Comparison of ENCODE assay signal across 8 cellular contexts in genomic region chr17:4709794-4710692, GRCh38. TPM values are rescaled to one million over a fixed set of nuclear protein-coding genes. Genes with fewer than 3 reads are reported as not detected.
DNase-seq lines count a peak whose midpoint lies in the region; ATAC-seq lines count a peak whose summit lies in the region.

Gene ARRB2, plus strand, starts transcription at chr17:4710632. Its CDS starts 90 bp downstream, at chr17:4710722.

- H3K27ac ChIP-seq in epithelial cell of prostate: peak within 1 kb of the TSS; percentile 81

- no peaks in the 10 kb centered on the region for H3K27me3 Mint-ChIP-seq in IgD-negative memory B cell

- peak; percentile 76 for ATAC-seq in GM21528 (IDR thresholded peaks at IDR 0.05; ENCODE audit: low FRiP score, unreplicated experiment)

- peak; percentile 87 for DNase-seq in DMS153 (lab: John Stamatoyannopoulos, UW)
- DNase-seq in OCI-M1 (lab: John Stamatoyannopoulos, UW): peak; percentile 96
- peak; percentile 95 for DNase-seq in activated T-cell treated with anti-CD3 and anti-CD28 coated beads for 4 hours
- peak; percentile 80 for DNase-seq in epithelial cell of prostate (ENCODE audit: low read depth, low spot score)
- DNase-seq in mucosa of gallbladder (ENCODE audit: low spot score): peak; percentile 98
- peak; percentile 94 to 99 for DNase-seq in stimulated activated CD8-positive, alpha-beta memory T cell treated with anti-CD3 and anti-CD28 coated beads, Interleukin-4, amount 100 ng/mL, for 4 hours (ENCODE audit: low read depth in 2 of 2, low spot score in 1 of 2)

- peaks cover 0 to 2% (median 0%) of the 10 kb centered on the region in 3 donors for H3K9me3 Mint-ChIP-seq in IgD-negative memory B cell

- peaks cover 18 to 31% (median 25%) of the 10 kb centered on the region in 3 donors for H3K4me1 Mint-ChIP-seq in IgD-negative memory B cell

- peak within 1 kb of the TSS; percentile 61 to 97 (median 90) for H3K4me3 Mint-ChIP-seq in IgD-negative memory B cell

- H3K36me3 Mint-ChIP-seq in IgD-negative memory B cell: no peaks in the 10 kb centered on the region

- H3K27ac Mint-ChIP-seq in IgD-negative memory B cell: peak within 1 kb of the TSS; percentile 36 to 95 (median 93)

RNA-seq across cellular contexts. Expression of gene ARRB2, which starts in this region (rescaled TPM):
- 21.5 TPM for polyA plus RNA-seq in IgD-negative memory B cell
- total RNA-seq in mucosa of gallbladder: 94.6 TPM

Comparison
In these comparisons a context has a peak if more than half of its experiments do, and no peak if none do; other contexts are left out.
1. Peak in every context shown above with its lines: DNase-seq, ATAC-seq and H3K27ac ChIP-seq.